In the genomic region with DNA sequence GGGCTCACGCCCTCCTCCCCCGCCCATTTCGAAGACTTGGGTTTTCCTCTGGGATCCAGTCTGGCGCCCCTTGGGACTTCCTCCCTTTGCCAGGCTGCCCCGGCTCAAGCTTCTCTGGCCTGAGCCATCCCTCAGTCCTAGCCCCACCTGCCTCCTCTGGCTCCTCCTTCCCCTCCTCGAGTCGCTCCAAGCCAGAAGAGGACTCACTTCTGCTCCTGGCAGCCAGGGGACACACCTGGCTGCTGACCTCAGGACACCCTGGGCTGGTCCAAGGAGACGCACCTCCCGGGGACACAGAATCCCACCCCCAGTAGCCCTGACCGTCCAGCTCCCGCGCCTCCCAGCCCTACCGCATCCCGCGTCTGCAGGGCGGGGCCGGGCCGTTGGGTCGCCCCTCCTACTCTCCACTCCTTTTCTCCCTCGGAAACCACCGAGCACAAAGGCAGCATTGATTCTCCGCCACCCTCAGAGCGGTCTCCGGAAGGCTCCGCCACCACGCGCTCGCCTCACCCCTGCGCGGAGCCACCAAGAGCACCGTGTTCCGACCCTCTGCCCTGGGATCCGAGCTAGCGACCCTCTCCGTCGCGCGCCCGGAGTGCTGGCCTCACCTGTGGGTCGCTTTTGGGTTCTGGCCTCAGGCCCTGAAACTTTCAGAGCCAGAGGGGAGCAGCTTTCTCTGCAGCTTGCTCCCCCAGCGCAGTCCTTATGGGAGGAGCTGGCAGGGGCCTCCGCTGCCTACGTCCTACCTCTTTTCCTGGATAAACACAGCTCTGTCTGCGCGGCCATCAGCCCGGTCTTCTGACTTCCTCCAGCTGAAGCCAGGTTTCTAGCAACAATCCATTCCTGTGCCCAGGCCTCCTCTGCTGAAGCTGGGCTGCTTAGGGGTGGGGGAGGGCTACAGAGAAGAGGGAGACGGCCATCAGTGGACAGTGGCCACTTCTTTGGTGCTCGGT, we compare ENCODE assay signal across 1 cellular context.
A peak's percentile ranks its signal among the peaks of the same experiment; 100 is the strongest.
TF ChIP-seq lines count a peak whose summit lies in the region.

A gene (minus strand): TSS at position 364 of the 953 bp plus-strand sequence. CDS start 831 bp downstream, outside the sequence.

TF ChIP-seq in GM12878, 131 proteins besides CTCF, POLR2A, EP300 and RAD21 (continued from another document):
- TF ChIP-seq, protein P1, sequence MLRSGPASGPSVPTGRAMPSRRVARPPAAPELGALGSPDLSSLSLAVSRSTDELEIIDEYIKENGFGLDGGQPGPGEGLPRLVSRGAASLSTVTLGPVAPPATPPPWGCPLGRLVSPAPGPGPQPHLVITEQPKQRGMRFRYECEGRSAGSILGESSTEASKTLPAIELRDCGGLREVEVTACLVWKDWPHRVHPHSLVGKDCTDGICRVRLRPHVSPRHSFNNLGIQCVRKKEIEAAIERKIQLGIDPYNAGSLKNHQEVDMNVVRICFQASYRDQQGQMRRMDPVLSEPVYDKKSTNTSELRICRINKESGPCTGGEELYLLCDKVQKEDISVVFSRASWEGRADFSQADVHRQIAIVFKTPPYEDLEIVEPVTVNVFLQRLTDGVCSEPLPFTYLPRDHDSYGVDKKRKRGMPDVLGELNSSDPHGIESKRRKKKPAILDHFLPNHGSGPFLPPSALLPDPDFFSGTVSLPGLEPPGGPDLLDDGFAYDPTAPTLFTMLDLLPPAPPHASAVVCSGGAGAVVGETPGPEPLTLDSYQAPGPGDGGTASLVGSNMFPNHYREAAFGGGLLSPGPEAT (IDR thresholded peaks at IDR 0.05; ENCODE audit: low read depth) = peak; percentile 92
- TF ChIP-seq RELA (IDR thresholded peaks at IDR 0.05; ENCODE audit: borderline replicate concordance, partially characterized antibody) (no peak), CHD1 (IDR thresholded peaks at IDR 0.05; ENCODE audit: low read depth, low read length) (no peak), NR2F1 (conservative IDR thresholded peaks at IDR 0.05) (0 out of 2 replicates have a peak, but pooled peaks have one; percentile 19), DPF2 (IDR thresholded peaks at IDR 0.05) (peak; percentile 62), PAX8 (IDR thresholded peaks at IDR 0.05) (no peak), BACH1 (IDR thresholded peaks at IDR 0.05; ENCODE audit: borderline replicate concordance) (peak; percentile 48; the same call in 1 of the 2 replicates), SRF (IDR thresholded peaks at IDR 0.05; ENCODE audit: low read depth in 2 of 2, low read length in 2 of 2) (no peak), SIN3A (IDR thresholded peaks at IDR 0.05; ENCODE audit: low read depth, low read length) (0 out of 2 replicates have a peak, but pooled peaks have one; percentile 45), TCF3 (IDR thresholded peaks at IDR 0.05; ENCODE audit: borderline replicate concordance, insufficient read depth, low read depth, low read length) (no peak), POLR2AphosphoS5 (IDR thresholded peaks at IDR 0.05; ENCODE audit: low read length) (peak; percentile 65), JUND (IDR thresholded peaks at IDR 0.05; ENCODE audit: low read depth, low read length) (no peak), ZNF622 (IDR thresholded peaks at IDR 0.05) (no peak), IKZF2 (IDR thresholded peaks at IDR 0.05) (peak; percentile 42 to 55; a peak in 3 of 4 replicates), TCF12 (IDR thresholded peaks at IDR 0.05; ENCODE audit: low read depth, low read length) (no peak), KAT2A (conservative IDR thresholded peaks at IDR 0.05; ENCODE audit: control insufficient read depth, low read depth, low read length) (no peak), CBFB (IDR thresholded peaks at IDR 0.05; ENCODE audit: low read depth) (no peak), ZBED1 (IDR thresholded peaks at IDR 0.05; ENCODE audit: borderline replicate concordance) (no peak), WRNIP1 (IDR thresholded peaks at IDR 0.05; ENCODE audit: borderline replicate concordance, low read depth, low read length) (0 out of 2 replicates have a peak, but pooled peaks have one; percentile 76), MEF2A (IDR thresholded peaks at IDR 0.05; ENCODE audit: insufficient read depth, low read depth, low read length) (no peak), HDGF (IDR thresholded peaks at IDR 0.05) (peak; percentile 93), TBL1XR1 (IDR thresholded peaks at IDR 0.05; ENCODE audit: low read depth, low read length) (no peak)
- TF ChIP-seq, protein P2, sequence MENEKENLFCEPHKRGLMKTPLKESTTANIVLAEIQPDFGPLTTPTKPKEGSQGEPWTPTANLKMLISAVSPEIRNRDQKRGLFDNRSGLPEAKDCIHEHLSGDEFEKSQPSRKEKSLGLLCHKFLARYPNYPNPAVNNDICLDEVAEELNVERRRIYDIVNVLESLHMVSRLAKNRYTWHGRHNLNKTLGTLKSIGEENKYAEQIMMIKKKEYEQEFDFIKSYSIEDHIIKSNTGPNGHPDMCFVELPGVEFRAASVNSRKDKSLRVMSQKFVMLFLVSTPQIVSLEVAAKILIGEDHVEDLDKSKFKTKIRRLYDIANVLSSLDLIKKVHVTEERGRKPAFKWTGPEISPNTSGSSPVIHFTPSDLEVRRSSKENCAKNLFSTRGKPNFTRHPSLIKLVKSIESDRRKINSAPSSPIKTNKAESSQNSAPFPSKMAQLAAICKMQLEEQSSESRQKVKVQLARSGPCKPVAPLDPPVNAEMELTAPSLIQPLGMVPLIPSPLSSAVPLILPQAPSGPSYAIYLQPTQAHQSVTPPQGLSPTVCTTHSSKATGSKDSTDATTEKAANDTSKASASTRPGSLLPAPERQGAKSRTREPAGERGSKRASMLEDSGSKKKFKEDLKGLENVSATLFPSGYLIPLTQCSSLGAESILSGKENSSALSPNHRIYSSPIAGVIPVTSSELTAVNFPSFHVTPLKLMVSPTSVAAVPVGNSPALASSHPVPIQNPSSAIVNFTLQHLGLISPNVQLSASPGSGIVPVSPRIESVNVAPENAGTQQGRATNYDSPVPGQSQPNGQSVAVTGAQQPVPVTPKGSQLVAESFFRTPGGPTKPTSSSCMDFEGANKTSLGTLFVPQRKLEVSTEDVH (IDR thresholded peaks at IDR 0.05; ENCODE audit: low read depth, partially characterized antibody) = no peak
- TF ChIP-seq, protein P3, sequence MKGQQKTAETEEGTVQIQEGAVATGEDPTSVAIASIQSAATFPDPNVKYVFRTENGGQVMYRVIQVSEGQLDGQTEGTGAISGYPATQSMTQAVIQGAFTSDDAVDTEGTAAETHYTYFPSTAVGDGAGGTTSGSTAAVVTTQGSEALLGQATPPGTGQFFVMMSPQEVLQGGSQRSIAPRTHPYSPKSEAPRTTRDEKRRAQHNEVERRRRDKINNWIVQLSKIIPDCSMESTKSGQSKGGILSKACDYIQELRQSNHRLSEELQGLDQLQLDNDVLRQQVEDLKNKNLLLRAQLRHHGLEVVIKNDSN (IDR thresholded peaks at IDR 0.05; ENCODE audit: borderline replicate concordance, extremely low read length, insufficient read depth, low read depth, low read length) = no peak
- TF ChIP-seq, protein P4, sequence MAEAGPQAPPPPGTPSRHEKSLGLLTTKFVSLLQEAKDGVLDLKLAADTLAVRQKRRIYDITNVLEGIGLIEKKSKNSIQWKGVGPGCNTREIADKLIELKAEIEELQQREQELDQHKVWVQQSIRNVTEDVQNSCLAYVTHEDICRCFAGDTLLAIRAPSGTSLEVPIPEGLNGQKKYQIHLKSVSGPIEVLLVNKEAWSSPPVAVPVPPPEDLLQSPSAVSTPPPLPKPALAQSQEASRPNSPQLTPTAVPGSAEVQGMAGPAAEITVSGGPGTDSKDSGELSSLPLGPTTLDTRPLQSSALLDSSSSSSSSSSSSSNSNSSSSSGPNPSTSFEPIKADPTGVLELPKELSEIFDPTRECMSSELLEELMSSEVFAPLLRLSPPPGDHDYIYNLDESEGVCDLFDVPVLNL (IDR thresholded peaks at IDR 0.05; ENCODE audit: low read depth, low read length) = no peak
- TF ChIP-seq, protein P5, sequence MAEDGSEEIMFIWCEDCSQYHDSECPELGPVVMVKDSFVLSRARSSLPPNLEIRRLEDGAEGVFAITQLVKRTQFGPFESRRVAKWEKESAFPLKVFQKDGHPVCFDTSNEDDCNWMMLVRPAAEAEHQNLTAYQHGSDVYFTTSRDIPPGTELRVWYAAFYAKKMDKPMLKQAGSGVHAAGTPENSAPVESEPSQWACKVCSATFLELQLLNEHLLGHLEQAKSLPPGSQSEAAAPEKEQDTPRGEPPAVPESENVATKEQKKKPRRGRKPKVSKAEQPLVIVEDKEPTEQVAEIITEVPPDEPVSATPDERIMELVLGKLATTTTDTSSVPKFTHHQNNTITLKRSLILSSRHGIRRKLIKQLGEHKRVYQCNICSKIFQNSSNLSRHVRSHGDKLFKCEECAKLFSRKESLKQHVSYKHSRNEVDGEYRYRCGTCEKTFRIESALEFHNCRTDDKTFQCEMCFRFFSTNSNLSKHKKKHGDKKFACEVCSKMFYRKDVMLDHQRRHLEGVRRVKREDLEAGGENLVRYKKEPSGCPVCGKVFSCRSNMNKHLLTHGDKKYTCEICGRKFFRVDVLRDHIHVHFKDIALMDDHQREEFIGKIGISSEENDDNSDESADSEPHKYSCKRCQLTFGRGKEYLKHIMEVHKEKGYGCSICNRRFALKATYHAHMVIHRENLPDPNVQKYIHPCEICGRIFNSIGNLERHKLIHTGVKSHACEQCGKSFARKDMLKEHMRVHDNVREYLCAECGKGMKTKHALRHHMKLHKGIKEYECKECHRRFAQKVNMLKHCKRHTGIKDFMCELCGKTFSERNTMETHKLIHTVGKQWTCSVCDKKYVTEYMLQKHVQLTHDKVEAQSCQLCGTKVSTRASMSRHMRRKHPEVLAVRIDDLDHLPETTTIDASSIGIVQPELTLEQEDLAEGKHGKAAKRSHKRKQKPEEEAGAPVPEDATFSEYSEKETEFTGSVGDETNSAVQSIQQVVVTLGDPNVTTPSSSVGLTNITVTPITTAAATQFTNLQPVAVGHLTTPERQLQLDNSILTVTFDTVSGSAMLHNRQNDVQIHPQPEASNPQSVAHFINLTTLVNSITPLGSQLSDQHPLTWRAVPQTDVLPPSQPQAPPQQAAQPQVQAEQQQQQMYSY (CRISPR knock-in tag; IDR thresholded peaks at IDR 0.05) = no peak
